7 cellular contexts compared by ENCODE assay signal in the genomic region with DNA sequence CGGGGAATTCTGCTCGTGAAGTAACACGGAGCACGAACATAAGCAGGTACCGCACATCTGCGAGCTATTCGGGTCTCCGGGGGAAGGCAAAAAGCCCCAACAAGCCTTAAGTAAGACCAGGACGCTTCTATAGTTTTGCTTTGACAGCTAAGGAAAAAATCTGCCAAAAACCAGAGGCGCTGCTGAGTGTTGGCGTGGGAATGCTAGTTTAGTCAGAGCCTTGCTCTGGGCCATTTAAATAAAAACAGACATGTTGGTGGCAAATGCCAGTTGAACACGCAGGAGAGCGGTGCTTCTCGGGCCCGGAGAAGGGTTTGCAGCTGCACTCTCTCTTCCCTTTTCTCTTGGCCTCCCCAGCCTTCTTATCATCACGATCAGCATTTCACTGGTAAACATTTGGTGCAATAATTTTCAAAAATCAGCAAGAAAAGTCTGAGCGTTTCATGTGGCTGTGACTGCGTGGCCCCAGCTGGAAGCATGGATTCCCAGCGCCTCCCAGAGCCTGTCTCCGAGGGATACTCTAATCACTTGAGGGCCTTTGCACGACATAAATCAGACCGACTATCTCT. TPM values are rescaled to one million over a fixed set of nuclear protein-coding genes. Genes with fewer than 3 reads are reported as not detected.
DNase-seq lines count a peak whose midpoint lies in the region; ATAC-seq and TF ChIP-seq lines count a peak whose summit lies in the region.

No MANE protein-coding gene starts in this region.

- peak overlapping the region; percentile 28 to 30 for H3K4me3 ChIP-seq in foreskin fibroblast (ENCODE audit: low read depth in 1 of 2, low read length in 2 of 2)
- peak overlapping the region in 3 of 4 donors; percentile 1 to 17 (median 3) for H3K4me3 ChIP-seq in stomach

- peak overlapping the region in 4 of 5 donors; percentile 83 to 98 (median 96) for H3K27ac ChIP-seq in stomach

- H3K9me3 ChIP-seq in stomach = no peaks in the 10 kb centered on the region

- intact Hi-C loops in stomach (cut with DNase I; ENCODE audit: low total_unique reads) = no loop called here

- TF ChIP-seq CTCF in GM13977 (IDR thresholded peaks at IDR 0.05; ENCODE audit: extremely low read depth, insufficient read depth, missing control alignments) = no peak
- TF ChIP-seq CTCF in foreskin fibroblast (IDR thresholded peaks at IDR 0.05; ENCODE audit: low read depth, low read length) = no peak
- no peak for TF ChIP-seq CTCF in stomach (IDR thresholded peaks at IDR 0.05)

- H3K27me3 ChIP-seq in stomach = no peaks in the 10 kb centered on the region

- WGBS in stomach, 5 donors = 51 to 67% (median 53%) methylated on average over 22 of the region's 22 CpGs

- in situ Hi-C loops in GM13977 (cut with MboI; ENCODE audit: low pct_unique_long_range_greater_than_20kb, low sequenced_read_pairs, unreplicated experiment) = no loop called here

- ATAC-seq in HG03432 (IDR thresholded peaks at IDR 0.05; ENCODE audit: unreplicated experiment) = no peak

- no peak for TF ChIP-seq POLR2A in stomach (IDR thresholded peaks at IDR 0.05)

- no peaks in the 10 kb centered on the region for H3K36me3 ChIP-seq in stomach

- no peak for TF ChIP-seq EP300 in stomach (IDR thresholded peaks at IDR 0.05)

- peaks cover 34 to 82% (median 58%) of the 10 kb centered on the region in 4 donors for H3K4me1 ChIP-seq in stomach

- DNase-seq in GM13977 (ENCODE audit: low spot score) (peak; percentile 77), SIG-M5 (lab: John Stamatoyannopoulos, UW) (peak; percentile 38), foreskin fibroblast (peak; percentile 70 to 82), stomach (no peak), mesenteric fat pad (ENCODE audit: low spot score) (no peak), SK-N-DZ (ENCODE audit: low spot score) (no peak)

RNA-seq across cellular contexts. Expression of a gene that starts 6.4 kb away (rescaled TPM):
- total RNA-seq in stomach (100 to 1,000 TPM in 1 of 5 donors, 10 to 100 TPM in 4; 18.4 to 338 (median 62.5) TPM), mesenteric fat pad (89.5 TPM)
- 1 to 10 TPM; 1.4 to 7.9 (median 2.3) TPM for polyA plus RNA-seq in stomach
- 0.20 and 0.44 TPM in 2 replicates for polyA plus RNA-seq in SK-N-DZ (2014; cell fraction: cytosol; rRNA removed)
- polyA plus RNA-seq in SK-N-DZ (2014; cell fraction: nucleus; rRNA removed) = 0.85 and 12.6 TPM in 2 replicates

Comparison
In these comparisons a context has a peak if more than half of its experiments do, and no peak if none do; other contexts are left out.
1. DNase-seq: peak in GM13977 (single experiment), SIG-M5 (single experiment) and foreskin fibroblast (2 of 2); none in stomach (single experiment), mesenteric fat pad (single experiment) and SK-N-DZ (single experiment).